1 cellular context compared by ENCODE assay signal in the genomic region with DNA sequence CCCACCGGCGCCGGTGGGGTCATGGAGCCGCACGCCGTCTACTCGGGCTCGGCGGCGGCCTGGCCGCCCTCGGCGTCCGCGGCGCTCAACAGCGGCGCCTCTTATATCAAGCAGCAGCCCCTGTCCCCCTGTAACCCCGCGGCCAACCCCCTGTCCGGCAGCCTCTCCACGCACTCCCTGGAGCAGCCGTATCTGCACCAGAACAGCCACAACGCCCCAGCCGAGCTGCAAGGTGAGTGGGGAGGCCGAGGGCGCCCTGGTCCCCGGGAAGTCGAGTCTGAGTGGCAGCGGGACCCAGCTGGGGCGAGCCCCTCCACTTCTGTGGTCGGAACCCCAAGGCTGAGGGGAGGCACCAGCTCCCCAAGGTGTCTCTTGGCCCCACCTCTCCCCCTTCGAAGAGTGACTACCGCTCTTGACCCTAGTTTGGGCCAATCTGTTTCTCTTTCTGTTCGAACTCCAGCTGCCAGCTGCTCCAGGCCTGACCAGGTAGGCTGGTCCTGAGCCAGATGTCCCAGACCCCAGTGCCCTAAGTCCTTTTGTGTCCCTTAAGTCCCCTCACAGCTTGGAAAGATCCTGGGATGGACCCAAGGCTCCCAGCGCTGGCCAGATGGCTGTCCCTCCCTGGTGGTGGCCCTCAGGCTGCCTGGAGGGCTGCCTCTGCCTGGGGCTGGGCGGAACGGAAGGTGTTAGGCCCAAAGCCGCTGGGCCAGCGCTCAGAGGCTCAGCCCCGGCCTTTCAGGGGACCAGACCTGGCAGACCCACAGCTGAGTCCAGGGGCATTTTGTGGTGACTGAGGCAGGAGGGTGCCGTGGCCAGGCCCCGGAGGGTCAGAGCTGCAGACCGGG.
TF ChIP-seq lines count a peak whose summit lies in the region.

No MANE protein-coding gene starts in this region.

TF ChIP-seq in HepG2, 621 proteins besides CTCF, POLR2A, EP300 and RAD21:
- TF ChIP-seq AKAP8 (CRISPR knock-in tag; IDR thresholded peaks at IDR 0.05), result no peak
- TF ChIP-seq FIP1L1 (IDR thresholded peaks at IDR 0.05; ENCODE audit: borderline replicate concordance, insufficient read depth, low read depth, low read length), result no peak
- 0 out of 2 replicates have a peak, but pooled peaks have one; percentile 43 for TF ChIP-seq MTF2 (CRISPR knock-in tag; IDR thresholded peaks at IDR 0.05; ENCODE audit: borderline replicate concordance)
